Comparison of ENCODE assay signal across 19 cellular contexts in the genomic region with DNA sequence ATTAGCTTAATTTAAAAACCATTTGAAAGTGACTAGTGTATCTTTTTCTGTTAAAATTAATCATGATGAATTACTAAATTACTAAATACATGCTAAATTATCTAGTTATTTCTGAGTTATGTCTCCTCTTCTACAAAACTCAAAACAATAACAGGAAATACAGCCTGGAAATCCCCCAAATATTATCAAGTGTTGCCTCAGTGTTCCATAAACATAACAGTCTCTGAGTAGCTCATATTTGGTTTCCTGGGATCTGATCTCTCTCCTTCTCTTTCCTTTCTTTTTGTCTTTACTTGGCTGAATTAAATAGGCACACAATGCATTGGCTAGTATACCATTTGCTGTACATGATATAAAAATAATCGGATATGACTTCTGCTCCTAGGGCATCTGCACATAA.
"Had no signal": no experiment of that assay in that cellular context is flagged by ENCODE, and none has a peak within 500 bp of the region (broad histone marks: within the 10 kb centered on the region; RNA-seq: fewer than 3 reads in every experiment).

No MANE protein-coding gene starts in this region.

- H3K9me3 ChIP-seq: SK-N-SH had no signal

- DNase-seq: Kasumi-1, KG1, MM.1S, NCI-H1092 treated with DMSO at 0.1 percent for 48 hours, NCI-H1436, NCI-H187, NCI-H2029, NCI-H2081 treated with DMSO at 0.1 percent for 48 hours, NCI-H2171, NCI-H226, NCI-H446, NCI-H510A, NCI-H524 treated with DMSO at 0.1 percent for 48 hours, NCI-H69, NCI-H774, Right ventricle myocardium superior, RPMI8226, SK-N-SH, SW 1271 had no signal

- H3K9ac ChIP-seq: SK-N-SH had no signal

- H3K4me2 ChIP-seq: SK-N-SH had no signal
